14 cellular contexts compared by ENCODE assay signal in genomic region chr4:168694669-168695068, GRCh38.
DNase-seq lines count a peak whose midpoint lies in the region; ATAC-seq, FAIRE-seq and TF ChIP-seq lines count a peak whose summit lies in the region.
"Had no signal": no experiment of that assay in that cellular context is flagged by ENCODE, and none has a peak within 500 bp of the region (broad histone marks: within the 10 kb centered on the region; RNA-seq: fewer than 3 reads in every experiment).

No MANE protein-coding gene starts in this region.

- 47% methylated on average over 4 of the region's 4 CpGs for WGBS in A549 (ENCODE audit: missing lambda C conversion rate)

- TF ChIP-seq POLR2A in A549 (IDR thresholded peaks at IDR 0.05; ENCODE audit: low read length), result no peak

- CTCF ChIA-PET in A549 (lab: Yijun Ruan, JAX), result interaction anchor here (1.3 kb wide), 1 partner anchor 109 kb away, joined by 5 read pairs; no protein-coding TSS in a partner anchor

- POLR2A ChIA-PET in A549 (lab: Yijun Ruan, JAX), result interaction anchor here (0.6 to 0.8 kb wide), 3 partner anchors 11 to 137 kb away, joined by 3 to 4 read pairs (median 3); no protein-coding TSS in a partner anchor

- no peak; a peak in 1 of 5 replicates for TF ChIP-seq RAD21 in A549 (conservative IDR thresholded peaks at IDR 0.05 in 1 of 2, IDR thresholded peaks at IDR 0.05 in 1 of 2)

- ATAC-seq in A549, result peak; percentile 71 to 84; a peak in 5 of 6 replicates
- no peak for ATAC-seq in GM21526 (IDR thresholded peaks at IDR 0.05; ENCODE audit: low FRiP score, unreplicated experiment)

- peaks cover 41% of the 10 kb centered on the region for H3K4me1 ChIP-seq in A549

- FAIRE-seq in A549 (lab: Jason Lieb, UNC) (no peak), RCC 7860 (lab: Jason Lieb, UNC) (no peak)

- peak overlapping the region; percentile 39 for H3K4me2 ChIP-seq in A549

- TF ChIP-seq EP300 in A549 (IDR thresholded peaks at IDR 0.05), result 0 out of 5 replicates have a peak, but pooled peaks have one; percentile 34 to 36

- peak in 1 of 2 experiments; percentile 65 for DNase-seq in A549 (ENCODE audit: low read depth in 1 of 2, low spot score in 1 of 2)
- DNase-seq in glomerular visceral epithelial cell (ENCODE audit: extremely low spot score), result peak; percentile 40
- DNase-seq in non-pigmented ciliary epithelial cell (ENCODE audit: low read depth), result peak; percentile 76
- DNase-seq in DMS 273 (lab: John Stamatoyannopoulos, UW; ENCODE audit: unreplicated experiment), result no peak
- no peak for DNase-seq in RCC 7860 (ENCODE audit: low spot score)
- DNase-seq in hypothalamus (lab: John Stamatoyannopoulos, UW), result no peak
- DNase-seq: activated CD8-positive, alpha-beta memory T cell treated with anti-CD3 and anti-CD28 coated beads, Interleukin-2, amount 50 U/mL, for 4 hours; H9; naive B cell; NCI-H2107; SW 1271 had no signal

- peak overlapping the region; percentile 52 to 64; a peak in 5 of 6 replicates for H3K27ac ChIP-seq in A549
- H3K27ac ChIP-seq in VCaP, result peak overlapping the region; percentile 71
- H3K27ac ChIP-seq: suprapubic skin had no signal

- H3K4me3 ChIP-seq in A549, result no peak overlapping the region
- H3K4me3 ChIP-seq: suprapubic skin had no signal

- no peak for TF ChIP-seq CTCF in A549 (IDR thresholded peaks at IDR 0.05)
- TF ChIP-seq CTCF in VCaP (conservative IDR thresholded peaks at IDR 0.05), result no peak

- no peaks in the 10 kb centered on the region for H3K9me3 ChIP-seq in A549
- H3K9me3 ChIP-seq: suprapubic skin had no signal

TF ChIP-seq in A549, 52 proteins besides CTCF, POLR2A, EP300 and RAD21:
- TF ChIP-seq FOSL2 (IDR thresholded peaks at IDR 0.05) (no peak), FOSL2 (CRISPR knock-in tag; IDR thresholded peaks at IDR 0.05) (peak; percentile 45), BCL3 (IDR thresholded peaks at IDR 0.05) (no peak), HDAC2 (IDR thresholded peaks at IDR 0.05) (no peak), TP53 (CRISPR knock-in tag; IDR thresholded peaks at IDR 0.05) (no peak), PBX3 (IDR thresholded peaks at IDR 0.05) (no peak), RFX5 (IDR thresholded peaks at IDR 0.05) (no peak), ATOH8 (CRISPR knock-in tag; IDR thresholded peaks at IDR 0.05; ENCODE audit: low read depth) (no peak), HOXB13 (CRISPR knock-in tag; IDR thresholded peaks at IDR 0.05; ENCODE audit: low read depth) (no peak), GATA3 (IDR thresholded peaks at IDR 0.05; ENCODE audit: borderline replicate concordance) (peak; percentile 22; the same call in 1 of the 2 replicates), JUNB (IDR thresholded peaks at IDR 0.05) (peak; percentile 40)

Comparison
In these comparisons a context has a peak if more than half of its experiments do, and no peak if none do; other contexts are left out.
1. DNase-seq: peak in glomerular visceral epithelial cell (single experiment) and non-pigmented ciliary epithelial cell (single experiment); none in DMS 273 (single experiment), RCC 7860 (single experiment) and hypothalamus (0 of 51).